14 cellular contexts compared by ENCODE assay signal in genomic region chr17:17748179-17748578, GRCh38.
A peak's percentile ranks its signal among the peaks of the same experiment; 100 is the strongest.
DNase-seq lines count a peak whose midpoint lies in the region; ATAC-seq and TF ChIP-seq lines count a peak whose summit lies in the region.
"Had no signal": no experiment of that assay in that cellular context is flagged by ENCODE, and none has a peak within 500 bp of the region (broad histone marks: within the 10 kb centered on the region; RNA-seq: fewer than 3 reads in every experiment).

No MANE protein-coding gene starts in this region.

- H3K27ac Mint-ChIP-seq in activated naive CD8-positive, alpha-beta T cell = peak overlapping the region; percentile 16

- H3K9me3 ChIP-seq in BE2C = no peaks in the 10 kb centered on the region
- H3K9me3 ChIP-seq in aorta (ENCODE audit: control insufficient read depth, low read length) = no peaks in the 10 kb centered on the region
- H3K9me3 ChIP-seq: sigmoid colon, upper lobe of left lung had no signal

- intact Hi-C loops in aorta (cut with DNase I) = no loop called here

- H3K4me3 ChIP-seq in BE2C (ENCODE audit: low read depth, low read length) (no peak overlapping the region), aorta (ENCODE audit: low read length in 2 of 2) (no peak overlapping the region)
- H3K4me3 ChIP-seq: sigmoid colon, upper lobe of left lung had no signal

- TF ChIP-seq CTCF in BE2C (IDR thresholded peaks at IDR 0.05; ENCODE audit: low read depth, low read length) = peak; percentile 25
- TF ChIP-seq CTCF in GM12874 (IDR thresholded peaks at IDR 0.05; ENCODE audit: insufficient read depth, low read depth, low read length) = peak; percentile 25; the same call in 1 of the 2 replicates

- peaks cover 47% of the 10 kb centered on the region for H3K4me1 Mint-ChIP-seq in activated naive CD8-positive, alpha-beta T cell (ENCODE audit: low read depth)

- H3K4me1 ChIP-seq in BE2C = peaks cover 42% of the 10 kb centered on the region
- no peaks in the 10 kb centered on the region for H3K4me1 ChIP-seq in aorta (ENCODE audit: control insufficient read depth in 1 of 2, insufficient read depth in 2 of 2, low read length in 2 of 2)

- H3K27ac ChIP-seq in layer of hippocampus (ENCODE audit: low read depth, low read length) (peak overlapping the region; percentile 55), aorta (ENCODE audit: low read depth in 1 of 2, low read length in 2 of 2) (no peak overlapping the region)
- H3K27ac ChIP-seq: HL-60 had no signal

- no peaks in the 10 kb centered on the region for H3K36me3 Mint-ChIP-seq in activated naive CD8-positive, alpha-beta T cell

- H3K4me3 Mint-ChIP-seq in activated naive CD8-positive, alpha-beta T cell = no peak overlapping the region
- H3K4me3 Mint-ChIP-seq: activated CD4-positive, alpha-beta T cell treated with anti-CD3 and anti-CD28 coated beads, Interleukin-2, amount 10 ng/mL, durations not matched to agents 7 days and 5 days; activated naive CD4-positive, alpha-beta T cell treated with anti-CD3 and anti-CD28 coated beads, Interleukin-2, amount 10 ng/mL, durations not matched to agents 7 days and 5 days had no signal

- H3K9me3 Mint-ChIP-seq in activated naive CD8-positive, alpha-beta T cell (ENCODE audit: low read depth) = no peaks in the 10 kb centered on the region
- H3K9me3 Mint-ChIP-seq: activated CD4-positive, alpha-beta T cell treated with anti-CD3 and anti-CD28 coated beads, Interleukin-2, amount 10 ng/mL, durations not matched to agents 7 days and 5 days; activated naive CD4-positive, alpha-beta T cell treated with anti-CD3 and anti-CD28 coated beads, Interleukin-2, amount 10 ng/mL, durations not matched to agents 7 days and 5 days had no signal

- ATAC-seq in aorta (ENCODE audit: low FRiP score) = no peak
- ATAC-seq in GM18907 (IDR thresholded peaks at IDR 0.05; ENCODE audit: unreplicated experiment) = no peak

- DNase-seq in BE2C (no peak), aorta (no peak), NCI-H1417 treated with DMSO at 0.1 percent for 48 hours (lab: John Stamatoyannopoulos, UW) (no peak), cerebellar cortex (ENCODE audit: low spot score) (no peak)
- DNase-seq: activated CD4-positive, alpha-beta T cell treated with anti-CD3 and anti-CD28 coated beads, Interleukin-2, amount 10 ng/mL, durations not matched to agents 7 days and 5 days; activated naive CD4-positive, alpha-beta T cell treated with anti-CD3 and anti-CD28 coated beads, Interleukin-2, amount 10 ng/mL, durations not matched to agents 7 days and 5 days; NCI-H774; sigmoid colon; upper lobe of left lung had no signal

- no peaks in the 10 kb centered on the region for H3K27me3 Mint-ChIP-seq in activated naive CD8-positive, alpha-beta T cell
- H3K27me3 Mint-ChIP-seq: activated CD4-positive, alpha-beta T cell treated with anti-CD3 and anti-CD28 coated beads, Interleukin-2, amount 10 ng/mL, durations not matched to agents 7 days and 5 days; activated naive CD4-positive, alpha-beta T cell treated with anti-CD3 and anti-CD28 coated beads, Interleukin-2, amount 10 ng/mL, durations not matched to agents 7 days and 5 days had no signal

- 94 to 96% methylated on average over 3 of the region's 3 CpGs for WGBS in aorta, 2 donors

- H3K27me3 ChIP-seq in BE2C (no peaks in the 10 kb centered on the region), layer of hippocampus (ENCODE audit: control insufficient read depth, insufficient read depth, low read length) (no peaks in the 10 kb centered on the region), aorta (ENCODE audit: control insufficient read depth in 1 of 2, insufficient read depth in 2 of 2, low read length in 1 of 2) (no peaks in the 10 kb centered on the region)
- H3K27me3 ChIP-seq: sigmoid colon, upper lobe of left lung had no signal

- H3K36me3 ChIP-seq in BE2C (no peaks in the 10 kb centered on the region), aorta (ENCODE audit: control insufficient read depth in 1 of 2, insufficient read depth in 2 of 2, low read length in 1 of 2) (no peaks in the 10 kb centered on the region)
- H3K36me3 ChIP-seq: sigmoid colon, upper lobe of left lung had no signal
